Comparison of ENCODE assay signal across 22 cellular contexts in genomic region chr17:50240876-50241275, GRCh38. TPM values are rescaled to one million over a fixed set of nuclear protein-coding genes. Genes with fewer than 3 reads are reported as not detected.
"Had no signal": no experiment of that assay in that cellular context is flagged by ENCODE, and none has a peak within 500 bp of the region (broad histone marks: within the 10 kb centered on the region; RNA-seq: fewer than 3 reads in every experiment).

No MANE protein-coding gene starts in this region.

- H3K27me3 ChIP-seq: sigmoid colon, testis, upper lobe of right lung had no signal

- H3K4me3 ChIP-seq: psoas muscle, sigmoid colon, testis, upper lobe of right lung had no signal

- H3K4me1 ChIP-seq: foreskin keratinocyte, psoas muscle, testis, upper lobe of right lung had no signal

- ATAC-seq: foreskin keratinocyte; naive thymus-derived CD8-positive, alpha-beta T cell; psoas muscle; stimulated activated naive CD8-positive, alpha-beta T cell treated with anti-CD3 and anti-CD28 coated beads, Interleukin-15, Interleukin-2, amounts not matched to agents 100 U/mL and 50 U/mL, for 24 hours; upper lobe of right lung had no signal

- H3K27ac ChIP-seq: foreskin keratinocyte, psoas muscle, testis, upper lobe of right lung had no signal

- H3K9me3 ChIP-seq: psoas muscle, sigmoid colon, testis, upper lobe of right lung had no signal

- H3K36me3 ChIP-seq: sigmoid colon, upper lobe of right lung had no signal

- H3K9me3 Mint-ChIP-seq: activated naive CD8-positive, alpha-beta T cell treated with anti-CD3 and anti-CD28 coated beads, Interleukin-2, amount 10 ng/mL, durations not matched to agents 7 days and 5 days; naive thymus-derived CD8-positive, alpha-beta T cell had no signal

- DNase-seq: activated CD4-positive, alpha-beta T cell treated with anti-CD3 and anti-CD28 coated beads for 1 hour; activated CD4-positive, alpha-beta T cell treated with anti-CD3 and anti-CD28 coated beads, Interleukin-2, amount 50 U/mL, for 48 hours; activated gamma-delta T cell treated with Interleukin-2 at 50 U/mL for 16 hours; activated naive CD8-positive, alpha-beta T cell treated with anti-CD3 and anti-CD28 coated beads, Interleukin-2, amount 10 ng/mL, durations not matched to agents 7 days and 5 days; activated T-cell treated with anti-CD3 and anti-CD28 coated beads, Interleukin-2, amount 50 U/mL, for 48 hours; aorta; caudate nucleus; cortex of kidney; effector memory CD4-positive, alpha-beta T cell; foreskin keratinocyte; naive thymus-derived CD8-positive, alpha-beta T cell; nucleus accumbens; psoas muscle; sigmoid colon; stimulated activated CD4-positive, alpha-beta T cell treated with anti-CD3 and anti-CD28 coated beads, Interleukin-12 subunit alpha, Interleukin-12 subunit beta, amount 100 ng/mL, for 4 hours; stimulated activated CD4-positive, alpha-beta T cell treated with anti-CD3 and anti-CD28 coated beads, Interleukin-2, amount 100 ng/mL, for 48 hours; stimulated activated naive CD8-positive, alpha-beta T cell treated with anti-CD3 and anti-CD28 coated beads, Interleukin-15, Interleukin-2, amounts not matched to agents 100 U/mL and 50 U/mL, for 24 hours; T1000; testis; upper lobe of right lung had no signal

- H3K4me3 Mint-ChIP-seq: activated naive CD8-positive, alpha-beta T cell treated with anti-CD3 and anti-CD28 coated beads, Interleukin-2, amount 10 ng/mL, durations not matched to agents 7 days and 5 days; naive thymus-derived CD8-positive, alpha-beta T cell had no signal

- H3K27ac Mint-ChIP-seq: activated naive CD8-positive, alpha-beta T cell treated with anti-CD3 and anti-CD28 coated beads, Interleukin-2, amount 10 ng/mL, durations not matched to agents 7 days and 5 days had no signal

- H3K4me1 Mint-ChIP-seq: activated naive CD8-positive, alpha-beta T cell treated with anti-CD3 and anti-CD28 coated beads, Interleukin-2, amount 10 ng/mL, durations not matched to agents 7 days and 5 days; naive thymus-derived CD8-positive, alpha-beta T cell had no signal

- H3K36me3 Mint-ChIP-seq: activated naive CD8-positive, alpha-beta T cell treated with anti-CD3 and anti-CD28 coated beads, Interleukin-2, amount 10 ng/mL, durations not matched to agents 7 days and 5 days; naive thymus-derived CD8-positive, alpha-beta T cell had no signal

RNA-seq across cellular contexts. Expression of gene TMEM92, which starts 33.4 kb away (rescaled TPM):
- total RNA-seq: activated naive CD8-positive, alpha-beta T cell treated with anti-CD3 and anti-CD28 coated beads, Interleukin-2, amount 10 ng/mL, durations not matched to agents 7 days and 5 days; lung microvascular endothelial cell; mononuclear cell; naive thymus-derived CD8-positive, alpha-beta T cell; psoas muscle; sigmoid colon had no signal
- polyA plus RNA-seq: naive thymus-derived CD8-positive, alpha-beta T cell had no signal

RNA-seq across cellular contexts. Expression of gene COL1A1, which starts 39.4 kb away (rescaled TPM):
- polyA plus RNA-seq: naive thymus-derived CD8-positive, alpha-beta T cell had no signal
